Comparison of ENCODE assay signal across 20 cellular contexts in genomic region chr19:4800591-4801081, GRCh38. TPM values are rescaled to one million over a fixed set of nuclear protein-coding genes. Genes with fewer than 3 reads are reported as not detected.
A peak's percentile ranks its signal among the peaks of the same experiment; 100 is the strongest.
DNase-seq lines count a peak whose midpoint lies in the region; ATAC-seq and TF ChIP-seq lines count a peak whose summit lies in the region.
"Had no signal": no experiment of that assay in that cellular context is flagged by ENCODE, and none has a peak within 500 bp of the region (broad histone marks: within the 10 kb centered on the region; RNA-seq: fewer than 3 reads in every experiment).

No MANE protein-coding gene starts in this region.

- peak overlapping the region; percentile 36 for H3K4me2 ChIP-seq in trophoblast cell (ENCODE audit: low read length)

- peak; percentile 74 to 80 for DNase-seq in Caco-2
- peak; percentile 27 for DNase-seq in MCF 10A (ENCODE audit: unreplicated experiment)
- peak; percentile 37 to 69 (median 67) for DNase-seq in right cardiac atrium
- DNase-seq in trophoblast cell: peak; percentile 98 to 99
- DNase-seq in NCI-H526 (lab: John Stamatoyannopoulos, UW): no peak
- no peak for DNase-seq in T-helper 1 cell
- DNase-seq: activated CD8-positive, alpha-beta T cell treated with anti-CD3 and anti-CD28 coated beads, Interleukin-2, amount 10 ng/mL, durations not matched to agents 7 days and 5 days; caudate nucleus; effector memory CD4-positive, alpha-beta T cell; naive thymus-derived CD8-positive, alpha-beta T cell; NCI-H226; NK-92 treated with Interleukin-12 subunit alpha and Interleukin-12 subunit beta, amount 100 ng/mL, for 24 hours; stimulated activated naive CD4-positive, alpha-beta T cell had no signal

- H3K27ac Mint-ChIP-seq in Caco-2 (ENCODE audit: unreplicated experiment) (no peak overlapping the region), MCF 10A (ENCODE audit: low read depth, unreplicated experiment) (peak overlapping the region; percentile 69)
- H3K27ac Mint-ChIP-seq: activated CD8-positive, alpha-beta T cell treated with anti-CD3 and anti-CD28 coated beads, Interleukin-2, amount 10 ng/mL, durations not matched to agents 7 days and 5 days; activated T-helper 2 cell treated with anti-CD3 and anti-CD28 coated beads, Interferon-gamma antibody, Interleukin-2, Interleukin-4, amounts not matched to agents 10 μg/mL and 5 μg/mL and 100 μg/mL, durations not matched to agents 14 hours and 24 hours and 36 hours; memory B cell; T-helper 1 cell treated with Interleukin-12 subunit alpha and Interleukin-12 subunit beta and Interleukin-4 antibody, amounts not matched to agents 30 μg/mL and 1 μg/mL, for 36 hours; WTC11 had no signal

- no peak for TF ChIP-seq CTCF in Caco-2 (IDR thresholded peaks at IDR 0.05; ENCODE audit: insufficient read depth in 1 of 2, low read depth in 1 of 2, low read length in 1 of 2, severe bottlenecking in 1 of 2, unreplicated experiment in 1 of 2)
- TF ChIP-seq CTCF in MCF 10A (IDR thresholded peaks at IDR 0.05; ENCODE audit: unreplicated experiment): no peak

- H3K27me3 ChIP-seq in Caco-2 (replicated peaks; ENCODE audit: control insufficient read depth, insufficient read depth, low read length) (no peaks in the 10 kb centered on the region), right cardiac atrium (ENCODE audit: control insufficient read depth, insufficient read depth) (no peaks in the 10 kb centered on the region), trophoblast cell (ENCODE audit: insufficient read depth, low read length) (no peaks in the 10 kb centered on the region)

- H4K8ac ChIP-seq in trophoblast cell (ENCODE audit: low read depth, low read length): no peak overlapping the region

- H3K4me3 ChIP-seq in Caco-2 (ENCODE audit: low read depth, low read length) (no peak overlapping the region), right cardiac atrium (ENCODE audit: low read length) (no peak overlapping the region), trophoblast cell (ENCODE audit: low read depth, low read length) (no peak overlapping the region)

- no peak overlapping the region for H2BK120ac ChIP-seq in trophoblast cell (ENCODE audit: insufficient read depth, low read length, poor library complexity)

- CTCF ChIA-PET in Caco-2 (lab: Charles Lee): interaction anchor here (1.5 to 2.2 kb wide), 2 partner anchors 9 kb away, joined by 5 to 12 read pairs; partner anchors contain the start of gene FEM1A
- CTCF ChIA-PET in MCF 10A (lab: Yijun Ruan, JAX): interaction anchor here (0.6 to 1.8 kb wide), 3 partner anchors 10 to 175 kb away, joined by 3 to 10 read pairs (median 8); no protein-coding TSS in a partner anchor

- H3K79me2 ChIP-seq in trophoblast cell (ENCODE audit: control insufficient read depth, insufficient read depth, low read length, poor library complexity): no peaks in the 10 kb centered on the region

- H3K4me3 Mint-ChIP-seq in Caco-2 (ENCODE audit: unreplicated experiment): peak overlapping the region; percentile 38
- H3K4me3 Mint-ChIP-seq in MCF 10A (ENCODE audit: unreplicated experiment): no peak overlapping the region
- H3K4me3 Mint-ChIP-seq: activated CD8-positive, alpha-beta T cell treated with anti-CD3 and anti-CD28 coated beads, Interleukin-2, amount 10 ng/mL, durations not matched to agents 7 days and 5 days; CD14-positive monocyte; memory B cell; naive thymus-derived CD8-positive, alpha-beta T cell; T-helper 1 cell treated with Interleukin-12 subunit alpha and Interleukin-12 subunit beta and Interleukin-4 antibody, amounts not matched to agents 30 μg/mL and 1 μg/mL, for 36 hours; WTC11 had no signal

- H3K4me1 Mint-ChIP-seq in Caco-2 (ENCODE audit: low read depth, unreplicated experiment) (no peaks in the 10 kb centered on the region), MCF 10A (ENCODE audit: insufficient read depth, unreplicated experiment) (no peaks in the 10 kb centered on the region)
- H3K4me1 Mint-ChIP-seq: WTC11 had no signal

- H3K36me3 Mint-ChIP-seq in Caco-2 (ENCODE audit: insufficient read depth, unreplicated experiment) (peaks cover 15% of the 10 kb centered on the region), MCF 10A (ENCODE audit: insufficient read depth, unreplicated experiment) (peaks cover 34% of the 10 kb centered on the region)

- intact Hi-C loops in Caco-2 (cut with micrococcal nuclease; ENCODE audit: unreplicated experiment): loop anchor here (1.0 to 5.0 kb wide), 2 partner anchors 9 to 233 kb away; partner anchors contain the start of gene FEM1A
- intact Hi-C loops in MCF 10A (cut with micrococcal nuclease): no loop called here
- intact Hi-C loops in right cardiac atrium (cut with DNase I): loop anchor here (5.0 kb wide), 1 partner anchor 68 kb away; no protein-coding TSS in a partner anchor

- no peak overlapping the region for H2BK12ac ChIP-seq in trophoblast cell (ENCODE audit: low read length)

- peak overlapping the region; percentile 6 for H3K14ac ChIP-seq in trophoblast cell (ENCODE audit: low read length)

- H3K36me3 ChIP-seq in Caco-2 (ENCODE audit: control insufficient read depth, insufficient read depth, low read length) (no peaks in the 10 kb centered on the region; the same call in 1 of the 2 replicates), trophoblast cell (ENCODE audit: control insufficient read depth in 1 of 2, insufficient read depth in 2 of 2, low read length in 2 of 2) (peaks cover 4 to 5% of the 10 kb centered on the region in 2 experiments)

- H3K27ac ChIP-seq in right cardiac atrium (ENCODE audit: low read length): peak overlapping the region; percentile 71
- H3K27ac ChIP-seq in trophoblast cell (ENCODE audit: low read depth, low read length): peak overlapping the region; percentile 16

- H3K9me3 ChIP-seq in Caco-2 (no peaks in the 10 kb centered on the region), right cardiac atrium (ENCODE audit: control insufficient read depth, low read length) (no peaks in the 10 kb centered on the region), trophoblast cell (ENCODE audit: insufficient read depth, low read depth, low read length) (peaks cover 3% of the 10 kb centered on the region)

- peaks cover 6% of the 10 kb centered on the region; the same call in 1 of the 2 replicates for H3K4me1 ChIP-seq in Caco-2
- no peaks in the 10 kb centered on the region for H3K4me1 ChIP-seq in right cardiac atrium (ENCODE audit: control insufficient read depth, insufficient read depth, low read length)
- peaks cover 0 to 7% of the 10 kb centered on the region in 2 experiments for H3K4me1 ChIP-seq in trophoblast cell (ENCODE audit: control insufficient read depth in 1 of 2, insufficient read depth in 2 of 2, low read length in 2 of 2)

- no peak overlapping the region for H3K9ac ChIP-seq in trophoblast cell (ENCODE audit: low read length)

- peaks cover 5% of the 10 kb centered on the region for H3K79me1 ChIP-seq in trophoblast cell (ENCODE audit: low read length)

- peak overlapping the region; percentile 20 for H4K91ac ChIP-seq in trophoblast cell (ENCODE audit: low read depth, low read length)

- WGBS in right cardiac atrium: 34% methylated on average over 23 of the region's 23 CpGs
- WGBS in trophoblast cell (ENCODE audit: extremely low coverage, insufficient coverage, insufficient read length): no CpG with 5 or more reads among the region's 23 CpGs

- POLR2A ChIA-PET in Caco-2 (lab: Charles Lee) (no interaction called here), MCF 10A (lab: Yijun Ruan, JAX) (interaction anchor here (0.7 to 1.7 kb wide), 8 partner anchors 9 to 1479 kb away, joined by 3 to 12 read pairs (median 4); partner anchors contain the start of genes FEM1A and PLIN3)

- ATAC-seq in right cardiac atrium (peak; percentile 32 to 55), HG03097 (IDR thresholded peaks at IDR 0.05; ENCODE audit: low FRiP score, unreplicated experiment) (no peak), HG02678 (IDR thresholded peaks at IDR 0.05; ENCODE audit: unreplicated experiment) (no peak)
- ATAC-seq: activated CD8-positive, alpha-beta T cell treated with anti-CD3 and anti-CD28 coated beads, Interleukin-2, amount 10 ng/mL, durations not matched to agents 7 days and 5 days; naive thymus-derived CD8-positive, alpha-beta T cell; WTC11 had no signal

- H3K9me3 Mint-ChIP-seq in Caco-2 (ENCODE audit: unreplicated experiment): no peaks in the 10 kb centered on the region
- no peaks in the 10 kb centered on the region for H3K9me3 Mint-ChIP-seq in MCF 10A (ENCODE audit: unreplicated experiment)
- H3K9me3 Mint-ChIP-seq: activated T-helper 2 cell treated with anti-CD3 and anti-CD28 coated beads, Interferon-gamma antibody, Interleukin-2, Interleukin-4, amounts not matched to agents 10 μg/mL and 5 μg/mL and 100 μg/mL, durations not matched to agents 14 hours and 24 hours and 36 hours; CD14-positive monocyte; memory B cell; naive thymus-derived CD8-positive, alpha-beta T cell; T-helper 1 cell treated with Interleukin-12 subunit alpha and Interleukin-12 subunit beta and Interleukin-4 antibody, amounts not matched to agents 30 μg/mL and 1 μg/mL, for 36 hours; WTC11 had no signal

- H3K27me3 Mint-ChIP-seq in Caco-2 (ENCODE audit: insufficient read depth, unreplicated experiment) (no peaks in the 10 kb centered on the region), MCF 10A (ENCODE audit: insufficient read depth, unreplicated experiment) (no peaks in the 10 kb centered on the region)
- H3K27me3 Mint-ChIP-seq: memory B cell; naive thymus-derived CD8-positive, alpha-beta T cell had no signal

- no peak overlapping the region for H3K23ac ChIP-seq in trophoblast cell (ENCODE audit: low read length)

- H2AK5ac ChIP-seq in trophoblast cell (ENCODE audit: low read length): no peak overlapping the region

- no peak overlapping the region for H4K12ac ChIP-seq in trophoblast cell (ENCODE audit: low read depth, low read length)

- BruUV-seq in Caco-2 (replicated peaks; lab: Mats Ljungman, UMichigan): no TSS peak
- no TSS peak for BruUV-seq in MCF 10A (replicated peaks; lab: Mats Ljungman, UMichigan)

- H2AFZ ChIP-seq in trophoblast cell (ENCODE audit: insufficient read depth, low read length, poor library complexity): no peak overlapping the region

- peak overlapping the region; percentile 4 for H2BK5ac ChIP-seq in trophoblast cell (ENCODE audit: low read depth, low read length, poor library complexity)

- no peak overlapping the region for H3K18ac ChIP-seq in trophoblast cell (ENCODE audit: low read length)

- H3K4ac ChIP-seq in trophoblast cell (ENCODE audit: low read depth, low read length): no peak overlapping the region

RNA-seq across cellular contexts. Expression of gene FEM1A, which starts 9.1 kb away (rescaled TPM):
- total RNA-seq in Caco-2 (2022) (12.9 and 13.4 TPM in 2 replicates), MCF 10A (2022) (13.5 and 15.4 TPM in 2 replicates), right cardiac atrium (10 to 100 TPM; 23.4 to 28.3 (median 27.9) TPM)
- 20.1 TPM for polyA plus RNA-seq in right cardiac atrium
- 6.2 TPM in 2 replicates for polyA plus RNA-seq in trophoblast cell (2013)

RNA-seq across cellular contexts. Expression of gene TICAM1, which starts 30.9 kb away (rescaled TPM):
- total RNA-seq in Caco-2 (2022) (6.0 and 7.5 TPM in 2 replicates), MCF 10A (2022) (24.2 and 25.6 TPM in 2 replicates), right cardiac atrium (1 to 10 TPM; 5.8 to 6.9 (median 6.7) TPM)
- polyA plus RNA-seq in right cardiac atrium: 5.3 TPM
- polyA plus RNA-seq in trophoblast cell (2013): 7.5 and 7.6 TPM in 2 replicates

Comparison
In these comparisons a context has a peak if more than half of its experiments do, and no peak if none do; other contexts are left out.
1. DNase-seq: peak in Caco-2 (2 of 2), MCF 10A (single experiment), right cardiac atrium (3 of 3) and trophoblast cell (2 of 2); none in NCI-H526 (0 of 2) and T-helper 1 cell (0 of 5).
2. ATAC-seq: peak in right cardiac atrium (2 of 2); none in HG03097 (single experiment) and HG02678 (single experiment).